In the genomic region with DNA sequence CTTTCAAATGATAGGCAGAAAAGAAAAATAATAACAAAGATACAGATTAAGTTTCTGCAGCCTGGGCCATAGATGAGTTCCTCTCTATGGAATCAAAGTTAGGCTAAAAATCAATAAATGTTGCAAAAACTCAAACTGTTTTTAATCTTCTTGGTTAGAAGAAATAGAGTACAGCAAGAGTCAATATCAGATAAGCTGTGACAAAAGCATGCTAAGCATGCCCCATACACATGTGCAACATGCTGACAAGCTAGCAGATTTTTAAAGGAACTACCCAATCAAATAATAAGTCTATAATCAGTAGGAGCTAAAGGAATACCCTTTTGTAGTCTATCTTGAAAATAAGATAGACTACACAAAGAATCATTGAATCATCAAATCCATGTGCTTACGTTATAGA, we compare ENCODE assay signal across 13 cellular contexts. TPM values are rescaled to one million over a fixed set of nuclear protein-coding genes. Genes with fewer than 3 reads are reported as not detected.
DNase-seq lines count a peak whose midpoint lies in the region; ATAC-seq and TF ChIP-seq lines count a peak whose summit lies in the region.
"Had no signal": no experiment of that assay in that cellular context is flagged by ENCODE, and none has a peak within 500 bp of the region (broad histone marks: within the 10 kb centered on the region; RNA-seq: fewer than 3 reads in every experiment).

No MANE protein-coding gene starts in this region.

- POLR2A ChIA-PET in OCI-LY7 (lab: Charles Lee): interaction anchor here (7.7 kb wide), 1 partner anchor 9 kb away, joined by 108 read pairs; no protein-coding TSS in a partner anchor

- intact Hi-C loops in OCI-LY7 (cut with micrococcal nuclease; ENCODE audit: unreplicated experiment): loop anchor here (10.0 kb wide), 1 partner anchor 977 kb away; no protein-coding TSS in a partner anchor

- H3K27ac ChIP-seq in DOHH2 (ENCODE audit: low read depth, low read length) (no peak overlapping the region), OCI-LY7 (ENCODE audit: low read depth, low read length, poor library complexity, severe bottlenecking) (peak overlapping the region; percentile 62)
- H3K27ac ChIP-seq: 22Rv1, C4-2B had no signal

- peaks cover 13% of the 10 kb centered on the region; the same call in 1 of the 2 replicates for H3K36me3 ChIP-seq in DOHH2 (ENCODE audit: control insufficient read depth, low read length)
- peaks cover 32% of the 10 kb centered on the region for H3K36me3 ChIP-seq in OCI-LY7 (ENCODE audit: insufficient read depth, low read length)

- no peaks in the 10 kb centered on the region for H3K9me3 ChIP-seq in DOHH2 (ENCODE audit: control insufficient read depth, insufficient read depth, low read length)
- no peaks in the 10 kb centered on the region for H3K9me3 ChIP-seq in OCI-LY7 (ENCODE audit: low read length)
- H3K9me3 ChIP-seq: Caco-2 had no signal

- no peak overlapping the region for H2AFZ ChIP-seq in OCI-LY7 (ENCODE audit: low read length)

- H3K36me3 Mint-ChIP-seq in activated naive CD4-positive, alpha-beta T cell treated with anti-CD3 and anti-CD28 coated beads, Interleukin-2, amount 50 U/mL, for 24 hours: peaks cover 4% of the 10 kb centered on the region
- H3K36me3 Mint-ChIP-seq in activated T-cell treated with anti-CD3 and anti-CD28 coated beads, Interleukin-2, amount 50 U/mL, for 24 hours (ENCODE audit: low read depth): peaks cover 8% of the 10 kb centered on the region

- H4K20me1 ChIP-seq in DOHH2 (ENCODE audit: control insufficient read depth, insufficient read depth, low read depth, low read length) (peaks cover 7% of the 10 kb centered on the region), OCI-LY7 (ENCODE audit: insufficient read depth, low read length) (peaks cover 3% of the 10 kb centered on the region)

- CTCF ChIA-PET in OCI-LY7 (lab: Charles Lee; ENCODE audit: unreplicated experiment): no interaction called here

- peak overlapping the region; percentile 1 for H3K27ac Mint-ChIP-seq in activated naive CD4-positive, alpha-beta T cell treated with anti-CD3 and anti-CD28 coated beads, Interleukin-2, amount 50 U/mL, for 24 hours
- H3K27ac Mint-ChIP-seq in activated T-cell treated with anti-CD3 and anti-CD28 coated beads, Interleukin-2, amount 50 U/mL, for 24 hours: no peak overlapping the region
- H3K27ac Mint-ChIP-seq: CD4-positive, alpha-beta T cell; H9 had no signal

- H3K9me2 ChIP-seq in DOHH2 (replicated peaks; ENCODE audit: control insufficient read depth, low read length): no peaks in the 10 kb centered on the region
- H3K9me2 ChIP-seq in OCI-LY7 (ENCODE audit: insufficient read depth, low read length): no peaks in the 10 kb centered on the region

- H3K27me3 Mint-ChIP-seq in activated naive CD4-positive, alpha-beta T cell treated with anti-CD3 and anti-CD28 coated beads, Interleukin-2, amount 50 U/mL, for 24 hours: no peaks in the 10 kb centered on the region
- H3K27me3 Mint-ChIP-seq in activated T-cell treated with anti-CD3 and anti-CD28 coated beads, Interleukin-2, amount 50 U/mL, for 24 hours: no peaks in the 10 kb centered on the region
- H3K27me3 Mint-ChIP-seq: CD4-positive, alpha-beta T cell had no signal

- H3K4me1 ChIP-seq in DOHH2 (ENCODE audit: control insufficient read depth, low read length) (peaks cover 99% of the 10 kb centered on the region), OCI-LY7 (ENCODE audit: insufficient read depth, low read length, poor library complexity, severe bottlenecking) (peaks cover 100% of the 10 kb centered on the region)

- BruUV-seq in OCI-LY7 (replicated peaks; lab: Mats Ljungman, UMichigan): no TSS peak

- H3K4me3 ChIP-seq in DOHH2 (ENCODE audit: low read length) (no peak overlapping the region), OCI-LY7 (ENCODE audit: low read depth, low read length, poor library complexity, severe bottlenecking) (no peak overlapping the region)

- peaks cover 12% of the 10 kb centered on the region for H3F3A ChIP-seq in DOHH2 (ENCODE audit: control insufficient read depth, insufficient read depth)

- H3K79me2 ChIP-seq in DOHH2 (ENCODE audit: control insufficient read depth, low read length) (peaks cover 100% of the 10 kb centered on the region), OCI-LY7 (ENCODE audit: insufficient read depth, low read depth, low read length) (peaks cover 100% of the 10 kb centered on the region)

- H3K9me3 Mint-ChIP-seq in activated naive CD4-positive, alpha-beta T cell treated with anti-CD3 and anti-CD28 coated beads, Interleukin-2, amount 50 U/mL, for 24 hours: no peaks in the 10 kb centered on the region
- H3K9me3 Mint-ChIP-seq in activated T-cell treated with anti-CD3 and anti-CD28 coated beads, Interleukin-2, amount 50 U/mL, for 24 hours: no peaks in the 10 kb centered on the region
- H3K9me3 Mint-ChIP-seq: CD4-positive, alpha-beta T cell; H9 had no signal

- H3K4me2 ChIP-seq in DOHH2 (ENCODE audit: low read length) (peak overlapping the region; percentile 87), OCI-LY7 (ENCODE audit: low read length) (peak overlapping the region; percentile 72)

- no peaks in the 10 kb centered on the region for H3K27me3 ChIP-seq in DOHH2 (ENCODE audit: control insufficient read depth, low read length)

- ATAC-seq in left lobe of liver (peak; percentile 43), HG03280 (IDR thresholded peaks at IDR 0.05; ENCODE audit: unreplicated experiment) (no peak)

- H3K4me1 Mint-ChIP-seq in activated naive CD4-positive, alpha-beta T cell treated with anti-CD3 and anti-CD28 coated beads, Interleukin-2, amount 50 U/mL, for 24 hours: peaks cover 84% of the 10 kb centered on the region
- H3K4me1 Mint-ChIP-seq in activated T-cell treated with anti-CD3 and anti-CD28 coated beads, Interleukin-2, amount 50 U/mL, for 24 hours (ENCODE audit: low read depth): peaks cover 77% of the 10 kb centered on the region

- H3K4me3 Mint-ChIP-seq in activated naive CD4-positive, alpha-beta T cell treated with anti-CD3 and anti-CD28 coated beads, Interleukin-2, amount 50 U/mL, for 24 hours: no peak overlapping the region
- no peak overlapping the region for H3K4me3 Mint-ChIP-seq in activated T-cell treated with anti-CD3 and anti-CD28 coated beads, Interleukin-2, amount 50 U/mL, for 24 hours
- H3K4me3 Mint-ChIP-seq: CD4-positive, alpha-beta T cell; H9 had no signal

- DNase-seq in activated naive CD4-positive, alpha-beta T cell treated with Interleukin-2 at 50 U/mL for 16 hours: no peak
- DNase-seq in OCI-LY7 (ENCODE audit: low spot score): no peak
- DNase-seq in left lobe of liver (ENCODE audit: low spot score): no peak
- no peak for DNase-seq in activated T-cell treated with anti-CD3 and anti-CD28 coated beads, Interleukin-2, amount 50 U/mL, for 24 hours
- DNase-seq: Caco-2; CD4-positive, alpha-beta T cell; GDM1; H9 had no signal

- TF ChIP-seq CTCF in DOHH2 (IDR thresholded peaks at IDR 0.05; ENCODE audit: low read depth, low read length, poor library complexity, severe bottlenecking): no peak
- no peak for TF ChIP-seq CTCF in OCI-LY7 (conservative IDR thresholded peaks at IDR 0.05; ENCODE audit: low read length)

RNA-seq across cellular contexts. Expression of a gene that starts 6.7 kb away (rescaled TPM):
- 15.0 and 19.3 TPM in 2 replicates for total RNA-seq in OCI-LY7 (2014; rRNA removed; shearing (Covaris generic))
- 27.3 and 28.1 TPM in 2 replicates for total RNA-seq in OCI-LY7 (2022)
- total RNA-seq in left lobe of liver: 16.0 TPM

RNA-seq across cellular contexts. Expression of a gene that starts 7.0 kb away (rescaled TPM):
- total RNA-seq in OCI-LY7 (2014; rRNA removed; shearing (Covaris generic)): 30.7 and 33.1 TPM in 2 replicates
- total RNA-seq in OCI-LY7 (2022) (36.7 and 38.5 TPM in 2 replicates), left lobe of liver (16.1 TPM)
